Comparison of ENCODE assay signal across 12 cellular contexts in the genomic region with DNA sequence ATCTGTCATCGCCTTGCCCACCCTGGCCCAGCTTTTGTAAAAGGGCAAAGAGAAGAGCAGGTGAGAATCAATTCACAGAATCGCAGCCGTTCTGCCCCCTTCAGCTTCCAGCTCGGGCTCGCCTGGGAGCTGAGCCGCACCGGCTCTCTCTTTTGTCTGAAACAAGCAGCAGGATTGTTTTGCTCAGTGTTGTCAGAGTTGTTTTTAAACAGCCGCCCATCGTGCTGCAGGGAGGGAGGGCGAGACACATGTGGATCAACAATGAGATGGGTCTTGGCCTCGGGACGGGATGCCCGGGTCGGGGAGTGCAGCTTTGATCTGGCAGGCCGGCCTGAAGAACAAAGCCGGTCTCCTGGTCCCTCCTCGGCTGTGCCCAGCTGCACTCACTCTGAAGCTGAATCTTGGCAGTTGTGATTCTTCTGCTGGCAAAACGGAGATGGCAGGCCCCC. TPM values are rescaled to one million over a fixed set of nuclear protein-coding genes. Genes with fewer than 3 reads are reported as not detected.
DNase-seq lines count a peak whose midpoint lies in the region; ATAC-seq, FAIRE-seq and TF ChIP-seq lines count a peak whose summit lies in the region.
"Had no signal": no experiment of that assay in that cellular context is flagged by ENCODE, and none has a peak within 500 bp of the region (broad histone marks: within the 10 kb centered on the region; RNA-seq: fewer than 3 reads in every experiment).

No MANE protein-coding gene starts in this region.

- in situ Hi-C loops in HepG2 (cut with HindIII; ENCODE audit: extremely low pct_ligation_motif_present, low pct_unique_long_range_greater_than_20kb), result no loop called here

- TF ChIP-seq RAD21 in HepG2 (CRISPR knock-in tag; IDR thresholded peaks at IDR 0.05), result no peak

- POLR2A ChIA-PET in HepG2 (lab: Yijun Ruan, JAX), result interaction anchor here (1.8 kb wide), 1 partner anchor 40 kb away, joined by 11 read pairs; a partner anchor contains a TSS

- no peak for TF ChIP-seq EP300 in HepG2 (IDR thresholded peaks at IDR 0.05; ENCODE audit: low read depth in 2 of 2, low read length in 2 of 2)
- no peak for TF ChIP-seq EP300 in HepG2 (CRISPR knock-in tag; IDR thresholded peaks at IDR 0.05; ENCODE audit: borderline replicate concordance)

- intact Hi-C loops in HepG2 (cut with micrococcal nuclease; ENCODE audit: unreplicated experiment), result no loop called here
- intact Hi-C loops in right lobe of liver (cut with DNase I), result no loop called here
- intact Hi-C loops in vagina (cut with DNase I), result no loop called here

- H3K4me3 ChIP-seq in HepG2 (replicated peaks in 1 of 3; ENCODE audit: insufficient read depth in 1 of 3, low read depth in 2 of 3, low read length in 3 of 3) (no peak overlapping the region; a peak in 1 of 6 replicates), right lobe of liver (no peak overlapping the region), mucosa of stomach (ENCODE audit: low read length) (no peak overlapping the region), vagina (peak overlapping the region; percentile 8 to 19)
- H3K4me3 ChIP-seq: psoas muscle had no signal

- H3K79me2 ChIP-seq in HepG2 (ENCODE audit: insufficient read depth, low read length), result no peaks in the 10 kb centered on the region

- H3K9me3 ChIP-seq in HepG2 (ENCODE audit: low read length) (no peaks in the 10 kb centered on the region), right lobe of liver (no peaks in the 10 kb centered on the region), mucosa of stomach (ENCODE audit: control insufficient read depth, low read length) (no peaks in the 10 kb centered on the region), vagina (no peaks in the 10 kb centered on the region)
- H3K9me3 ChIP-seq: psoas muscle had no signal

- H3K36me3 ChIP-seq in HepG2 (replicated peaks in 1 of 2; ENCODE audit: control insufficient read depth in 1 of 2, insufficient read depth in 2 of 2, low read length in 2 of 2), result no peaks in the 10 kb centered on the region
- no peaks in the 10 kb centered on the region for H3K36me3 ChIP-seq in right lobe of liver
- no peaks in the 10 kb centered on the region for H3K36me3 ChIP-seq in mucosa of stomach (ENCODE audit: control insufficient read depth, insufficient read depth, low read length)
- H3K36me3 ChIP-seq in vagina, result no peaks in the 10 kb centered on the region

- ATAC-seq in HepG2 (peak; percentile 69), right lobe of liver (no peak), HG03135 (IDR thresholded peaks at IDR 0.05; ENCODE audit: unreplicated experiment) (no peak), GM21526 (IDR thresholded peaks at IDR 0.05; ENCODE audit: low FRiP score, unreplicated experiment) (no peak)

- H2AFZ ChIP-seq in HepG2 (ENCODE audit: low read length), result no peak overlapping the region

- CTCF ChIA-PET in HepG2 (lab: Yijun Ruan, JAX; ENCODE audit: low intra/inter-chr PET ratio, low total read pairs), result no interaction called here

- H4K20me1 ChIP-seq in HepG2 (ENCODE audit: insufficient read depth, low read length), result no peaks in the 10 kb centered on the region

- peaks cover 2 to 15% of the 10 kb centered on the region in 2 experiments; a peak in 3 of 5 replicates for H3K27me3 ChIP-seq in HepG2 (ENCODE audit: control insufficient read depth in 1 of 2, insufficient read depth in 2 of 2, low read length in 2 of 2)
- H3K27me3 ChIP-seq in right lobe of liver, result no peaks in the 10 kb centered on the region
- peaks cover 34% of the 10 kb centered on the region for H3K27me3 ChIP-seq in mucosa of stomach (ENCODE audit: control insufficient read depth, insufficient read depth, low read length)
- no peaks in the 10 kb centered on the region for H3K27me3 ChIP-seq in vagina

- no peak for FAIRE-seq in HepG2 (lab: Jason Lieb, UNC)

- H3K4me2 ChIP-seq in HepG2 (ENCODE audit: low read depth, low read length), result peak overlapping the region; percentile 52

- TF ChIP-seq POLR2A in HepG2 (IDR thresholded peaks at IDR 0.05; ENCODE audit: insufficient read depth in 1 of 2, low read depth in 2 of 2, low read length in 2 of 2) (no peak), right lobe of liver (IDR thresholded peaks at IDR 0.05) (no peak), vagina (IDR thresholded peaks at IDR 0.05) (no peak)

- no peak overlapping the region for H3K9ac ChIP-seq in HepG2 (ENCODE audit: insufficient read depth, low read depth, low read length)
- peak overlapping the region; percentile 1 for H3K9ac ChIP-seq in mucosa of stomach (ENCODE audit: low read length)

- no peak overlapping the region for H3K27ac ChIP-seq in HepG2 (ENCODE audit: extremely low read length, insufficient read depth, low read length)
- H3K27ac ChIP-seq in right lobe of liver, result no peak overlapping the region
- H3K27ac ChIP-seq in vagina, result peak overlapping the region; percentile 75
- H3K27ac ChIP-seq: psoas muscle had no signal

- WGBS in HepG2 (ENCODE audit: low lambda C conversion rate), result 1% methylated on average over 17 of the region's 18 CpGs
- WGBS in right lobe of liver (ENCODE audit: insufficient coverage, low coverage, low lambda C conversion rate, missing lambda C conversion rate), result 21% methylated on average over 9 of the region's 18 CpGs

- DNase-seq in HepG2 (ENCODE audit: low spot score) (peak; percentile 79), right lobe of liver (no peak), dermis blood vessel endothelial cell (peak; percentile 10), vagina (ENCODE audit: extremely low spot score in 2 of 2) (no peak), DMS153 (lab: John Stamatoyannopoulos, UW) (no peak)
- DNase-seq: activated naive CD4-positive, alpha-beta T cell treated with anti-CD3 and anti-CD28 coated beads for 36 hours; foreskin melanocyte; NCI-H2029 treated with DMSO at 0.1 percent for 48 hours; psoas muscle had no signal

- no TSS peak for BruUV-seq in HepG2 (replicated peaks; lab: Mats Ljungman, UMichigan)

- peaks cover 32% of the 10 kb centered on the region for H3K4me1 ChIP-seq in HepG2 (ENCODE audit: insufficient read depth, low read length)
- no peaks in the 10 kb centered on the region for H3K4me1 ChIP-seq in right lobe of liver
- H3K4me1 ChIP-seq in mucosa of stomach (ENCODE audit: control insufficient read depth, insufficient read depth, low read length), result peaks cover 8% of the 10 kb centered on the region
- peaks cover 56% of the 10 kb centered on the region for H3K4me1 ChIP-seq in vagina
- H3K4me1 ChIP-seq: psoas muscle had no signal

- TF ChIP-seq CTCF in HepG2 (CRISPR knock-in tag; IDR thresholded peaks at IDR 0.05), result no peak
- TF ChIP-seq CTCF in right lobe of liver (IDR thresholded peaks at IDR 0.05), result no peak
- no peak for TF ChIP-seq CTCF in vagina (IDR thresholded peaks at IDR 0.05)

TF ChIP-seq in HepG2, 621 proteins besides CTCF, POLR2A, EP300 and RAD21 (continues in another document):
- TF ChIP-seq FOXA3 (CRISPR knock-in tag; IDR thresholded peaks at IDR 0.05) (peak; percentile 56), NCOA2 (CRISPR knock-in tag; IDR thresholded peaks at IDR 0.05) (peak; percentile 17; the same call in 1 of the 2 replicates), MBD4 (IDR thresholded peaks at IDR 0.05; ENCODE audit: borderline replicate concordance, low read length) (no peak), BHLHE40 (IDR thresholded peaks at IDR 0.05; ENCODE audit: low read length) (peak; percentile 59), TCF7 (IDR thresholded peaks at IDR 0.05; ENCODE audit: low read depth) (peak; percentile 78; the same call in 1 of the 2 replicates)
- TF ChIP-seq, protein P1, sequence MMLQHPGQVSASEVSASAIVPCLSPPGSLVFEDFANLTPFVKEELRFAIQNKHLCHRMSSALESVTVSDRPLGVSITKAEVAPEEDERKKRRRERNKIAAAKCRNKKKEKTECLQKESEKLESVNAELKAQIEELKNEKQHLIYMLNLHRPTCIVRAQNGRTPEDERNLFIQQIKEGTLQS (CRISPR knock-in tag; IDR thresholded peaks at IDR 0.05), result no peak

RNA-seq across cellular contexts. Expression of a gene that starts 39.7 kb away (rescaled TPM):
- total RNA-seq in HepG2 (2016; rRNA removed; fragmentation: Illumina TruSeq; extraction: Trizol), result 9.1 and 10.1 TPM in 2 replicates
- total RNA-seq in HepG2 (2016; cell fraction: cytosol; rRNA removed; fragmentation: Illumina TruSeq; extraction: Trizol; ENCODE audit: low read depth), result 19.0 and 23.2 TPM in 2 replicates
- total RNA-seq in HepG2 (2016; cell fraction: insoluble cytoplasmic fraction; rRNA removed; fragmentation: Illumina TruSeq; extraction: Trizol), result 8.7 and 10.2 TPM in 2 replicates
- total RNA-seq in HepG2 (2016; cell fraction: membrane; rRNA removed; fragmentation: Illumina TruSeq; extraction: Trizol), result 8.0 and 11.2 TPM in 2 replicates
- total RNA-seq in HepG2 (2016; cell fraction: nucleus; rRNA removed; fragmentation: Illumina TruSeq; extraction: Trizol), result 14.9 and 20.4 TPM in 2 replicates
- polyA plus RNA-seq in HepG2 (2011; rRNA removed), result 11.5 and 11.9 TPM in 2 replicates
- 6.8 and 7.6 TPM in 2 replicates for polyA plus RNA-seq in HepG2 (2011; cell fraction: cytosol; rRNA removed)
- 60.5 and 78.4 TPM in 2 replicates for polyA plus RNA-seq in HepG2 (2011; cell fraction: nucleus; rRNA removed)
- 8.7 and 10.7 TPM in 2 replicates for polyA plus RNA-seq in HepG2 (2012)
- 0.57 and 0.92 TPM in 2 replicates for polyA plus RNA-seq in HepG2 (2016; cell fraction: cytosol; fragmentation: Illumina TruSeq; extraction: Trizol; ENCODE audit: low read depth)
- polyA plus RNA-seq in HepG2 (2016; cell fraction: insoluble cytoplasmic fraction; fragmentation: Illumina TruSeq; extraction: Trizol; ENCODE audit: low read depth), result 5.1 and 7.0 TPM in 2 replicates
- 1.6 and 2.5 TPM in 2 replicates for polyA plus RNA-seq in HepG2 (2016; cell fraction: membrane; fragmentation: Illumina TruSeq; extraction: Trizol; ENCODE audit: low read depth)
- 12.4 and 16.1 TPM in 2 replicates for polyA plus RNA-seq in HepG2 (2016; cell fraction: nucleus; fragmentation: Illumina TruSeq; extraction: Trizol; ENCODE audit: insufficient read depth, low read depth)
- 27.5 and 29.0 TPM in 2 replicates for polyA minus RNA-seq in HepG2 (2011; rRNA and poly(A)+ RNA removed; ENCODE audit: low replicate concordance)
- 10.9 and 14.4 TPM in 2 replicates for polyA minus RNA-seq in HepG2 (2011; cell fraction: cytosol; rRNA and poly(A)+ RNA removed)
- polyA minus RNA-seq in HepG2 (2011; cell fraction: nucleus; rRNA and poly(A)+ RNA removed), result 64.9 and 80.1 TPM in 2 replicates
- total RNA-seq in right lobe of liver, result 10 to 100 TPM in 5 of 6 experiments, 1 to 10 TPM in 1; 8.9 to 22.4 (median 14.7) TPM
- total RNA-seq in dermis blood vessel endothelial cell, result 17.4 and 25.2 TPM in 2 replicates
- 76.6 TPM for total RNA-seq in vagina

Comparison
In these comparisons a context has a peak if more than half of its experiments do, and no peak if none do; other contexts are left out.
1. DNase-seq: peak in HepG2 (single experiment) and dermis blood vessel endothelial cell (single experiment); none in right lobe of liver (0 of 3), vagina (0 of 2) and DMS153 (single experiment).
2. H3K4me3 ChIP-seq: peak in vagina (2 of 2); none in HepG2 (0 of 3), right lobe of liver (0 of 3) and mucosa of stomach (single experiment).